ENCODE assay signal across 9 cellular contexts in genomic region chr4:183314336-183314735, GRCh38. TPM values are rescaled to one million over a fixed set of nuclear protein-coding genes. Genes with fewer than 3 reads are reported as not detected.
"Had no signal": no experiment of that assay in that cellular context is flagged by ENCODE, and none has a peak within 500 bp of the region (broad histone marks: within the 10 kb centered on the region; RNA-seq: fewer than 3 reads in every experiment).

No MANE protein-coding gene starts in this region.

- H3K4me3 ChIP-seq: GM12878 had no signal

- DNase-seq: GDM1, GF-D8 had no signal

- FAIRE-seq: G401.6, GM12878, GM12891, GM12892, GM18507, GM19239 had no signal

RNA-seq across cellular contexts. Expression of gene CLDN22, which starts 5.7 kb away (rescaled TPM):
- total RNA-seq: G401, GM12878 had no signal
- polyA plus RNA-seq: GM12878 had no signal

RNA-seq across cellular contexts. Expression of gene CLDN24, which starts 7.9 kb away (rescaled TPM):
- total RNA-seq: G401, GM12878 had no signal
- polyA plus RNA-seq: GM12878 had no signal
